ENCODE assay signal across 15 cellular contexts in the genomic region with DNA sequence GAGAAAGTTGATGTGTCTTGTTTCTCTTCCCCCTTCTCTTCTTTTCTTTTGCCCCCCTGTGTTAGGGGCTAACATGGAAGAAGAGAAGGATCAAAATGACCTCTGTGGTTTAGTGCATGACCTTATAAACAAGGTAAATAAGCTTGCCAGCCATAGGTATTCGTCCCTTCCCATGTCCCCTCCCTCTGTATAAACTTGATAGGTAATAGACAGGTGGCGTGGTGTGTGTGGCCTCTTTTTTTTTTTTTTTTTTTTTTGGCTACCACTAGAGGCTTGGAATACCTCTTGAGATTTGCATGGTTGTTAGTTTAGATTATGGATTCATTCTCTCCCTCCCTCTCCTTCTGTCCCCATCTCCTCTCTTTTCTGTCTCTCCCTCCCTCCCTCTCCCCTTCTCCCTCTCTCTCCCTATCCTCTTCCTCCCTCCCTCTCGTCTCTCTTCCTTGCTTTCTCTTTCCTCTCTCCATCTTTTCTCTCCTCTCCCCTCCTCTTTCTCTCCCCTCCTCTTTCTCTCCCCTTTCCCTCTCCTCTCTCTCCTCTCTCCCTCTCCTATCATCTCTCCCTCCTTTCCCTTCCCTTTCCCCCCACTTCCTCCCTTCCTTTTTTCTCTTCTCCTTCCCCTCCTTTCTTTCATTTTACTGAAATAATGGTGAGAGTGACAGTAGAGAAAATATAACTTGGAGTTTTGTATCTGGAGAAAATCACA.
A peak's percentile ranks its signal among the peaks of the same experiment; 100 is the strongest.
DNase-seq lines count a peak whose midpoint lies in the region; ATAC-seq, FAIRE-seq and TF ChIP-seq lines count a peak whose summit lies in the region.
"Had no signal": no experiment of that assay in that cellular context is flagged by ENCODE, and none has a peak within 500 bp of the region (broad histone marks: within the 10 kb centered on the region; RNA-seq: fewer than 3 reads in every experiment).

No MANE protein-coding gene starts in this region.

- H3K9me3 ChIP-seq in A673 (ENCODE audit: low read depth, low read length, poor library complexity, severe bottlenecking) (no peaks in the 10 kb centered on the region), H9 (ENCODE audit: control insufficient read depth, low read depth, low read length) (no peaks in the 10 kb centered on the region), OCI-LY7 (ENCODE audit: low read length) (no peaks in the 10 kb centered on the region), kidney (ENCODE audit: control insufficient read depth in 1 of 2, low read length in 2 of 2) (no peaks in the 10 kb centered on the region)
- H3K9me3 ChIP-seq: BLaER1, prostate gland had no signal

- no peak overlapping the region for H3K18ac ChIP-seq in H9 (ENCODE audit: insufficient read length, low read depth, low read length)

- H3K23ac ChIP-seq in H9 (ENCODE audit: insufficient read length, low read depth, low read length): no peak overlapping the region

- peaks cover 1 to 11% (median 9%) of the 10 kb centered on the region in 3 experiments; a peak in 6 of 7 replicates for H3K36me3 Mint-ChIP-seq in H9 (ENCODE audit: insufficient read depth in 1 of 3, low read depth in 3 of 3)

- H3K4me3 ChIP-seq in A673 (ENCODE audit: low read depth, low read length, poor library complexity, severe bottlenecking) (no peak overlapping the region), OCI-LY7 (ENCODE audit: low read depth, low read length, poor library complexity, severe bottlenecking) (peak overlapping the region; percentile 20), kidney (ENCODE audit: low read length in 2 of 2) (no peak overlapping the region)
- H3K4me3 ChIP-seq: BLaER1, prostate gland had no signal

- ATAC-seq in GM18909 (IDR thresholded peaks at IDR 0.05; ENCODE audit: poor library complexity, unreplicated experiment): no peak
- ATAC-seq: activated CD8-positive, alpha-beta memory T cell treated with anti-CD3 and anti-CD28 coated beads, Interleukin-2, amount 10 ng/mL, durations not matched to agents 7 days and 5 days; stimulated activated naive CD8-positive, alpha-beta T cell treated with anti-CD3 and anti-CD28 coated beads, Interleukin-15, amount 100 ng/mL, for 72 hours had no signal

- no peak overlapping the region for H3T11ph ChIP-seq in H9 (ENCODE audit: low read length)

- peaks cover 9% of the 10 kb centered on the region for H3K79me1 ChIP-seq in H9 (ENCODE audit: insufficient read depth, low read depth, low read length, poor library complexity, severe bottlenecking)

- DNase-seq in A673 (ENCODE audit: low spot score) (no peak), H9 (no peak), OCI-LY7 (ENCODE audit: low spot score) (no peak), kidney (no peak), HuH-7.5 (ENCODE audit: low spot score) (no peak), head of caudate nucleus (no peak)
- no peak for DNase-seq in activated CD4-positive, CD25-positive, alpha-beta regulatory T cell (lab: John Stamatoyannopoulos, UW)
- DNase-seq: activated CD8-positive, alpha-beta memory T cell treated with anti-CD3 and anti-CD28 coated beads, Interleukin-2, amount 10 ng/mL, durations not matched to agents 7 days and 5 days; activated naive CD8-positive, alpha-beta T cell treated with anti-CD3 and anti-CD28 coated beads, Interleukin-2, amount 10 ng/mL, durations not matched to agents 7 days and 5 days; stimulated activated CD4-positive, alpha-beta T cell treated with anti-CD3 and anti-CD28 coated beads, Interleukin-2, amount 100 ng/mL, for 48 hours; stimulated activated naive CD8-positive, alpha-beta T cell treated with anti-CD3 and anti-CD28 coated beads, Interleukin-15, amount 100 ng/mL, for 72 hours had no signal

- H4K5ac ChIP-seq in H9 (ENCODE audit: insufficient read length, low read depth, low read length): no peak overlapping the region

- H3K79me2 ChIP-seq in H9 (ENCODE audit: insufficient read depth, low read length) (peaks cover 2% of the 10 kb centered on the region; the same call in 1 of the 2 replicates), OCI-LY7 (ENCODE audit: insufficient read depth, low read depth, low read length) (peaks cover 24% of the 10 kb centered on the region)

- intact Hi-C loops in A673 (cut with micrococcal nuclease; ENCODE audit: unreplicated experiment): no loop called here
- intact Hi-C loops in OCI-LY7 (cut with micrococcal nuclease; ENCODE audit: unreplicated experiment): no loop called here
- intact Hi-C loops in kidney (cut with DNase I): no loop called here
- intact Hi-C loops in head of caudate nucleus (cut with DNase I): no loop called here

- H3K27me3 ChIP-seq in A673 (replicated peaks; ENCODE audit: insufficient read depth, low read depth, low read length, poor library complexity) (no peaks in the 10 kb centered on the region), H9 (ENCODE audit: insufficient read depth, low read length) (no peaks in the 10 kb centered on the region)
- H3K27me3 ChIP-seq: BLaER1 had no signal

- no peaks in the 10 kb centered on the region for H3K27me3 Mint-ChIP-seq in H9 (ENCODE audit: low read depth)
- H3K27me3 Mint-ChIP-seq: activated CD8-positive, alpha-beta memory T cell treated with anti-CD3 and anti-CD28 coated beads, Interleukin-2, amount 10 ng/mL, durations not matched to agents 7 days and 5 days; activated naive CD8-positive, alpha-beta T cell treated with anti-CD3 and anti-CD28 coated beads, Interleukin-2, amount 10 ng/mL, durations not matched to agents 7 days and 5 days; stimulated activated naive CD8-positive, alpha-beta T cell treated with anti-CD3 and anti-CD28 coated beads, Interleukin-15, amount 100 ng/mL, for 72 hours had no signal

- H2BK120ac ChIP-seq in H9 (ENCODE audit: low read depth, low read length, poor library complexity, severe bottlenecking): no peak overlapping the region

- H3K27ac Mint-ChIP-seq in H9: peak overlapping the region in 2 of 3 experiments; percentile 27 to 52; a peak in 2 of 7 replicates
- H3K27ac Mint-ChIP-seq: activated CD8-positive, alpha-beta memory T cell treated with anti-CD3 and anti-CD28 coated beads, Interleukin-2, amount 10 ng/mL, durations not matched to agents 7 days and 5 days; activated naive CD8-positive, alpha-beta T cell treated with anti-CD3 and anti-CD28 coated beads, Interleukin-2, amount 10 ng/mL, durations not matched to agents 7 days and 5 days had no signal

- no peak overlapping the region for H2BK12ac ChIP-seq in H9 (ENCODE audit: insufficient read length, low read depth, low read length)

- POLR2A ChIA-PET in A673 (lab: Charles Lee; ENCODE audit: low non-redundant PET): no interaction called here
- POLR2A ChIA-PET in OCI-LY7 (lab: Charles Lee): interaction anchor here (0.8 to 2.0 kb wide), 5 partner anchors 14 to 62 kb away, joined by 3 to 8 read pairs (median 4); no protein-coding TSS in a partner anchor

- BruUV-seq in A673 (replicated peaks; lab: Mats Ljungman, UMichigan): no TSS peak
- no TSS peak for BruUV-seq in OCI-LY7 (replicated peaks; lab: Mats Ljungman, UMichigan)

- H3K4me2 ChIP-seq in H9 (ENCODE audit: insufficient read depth, insufficient read length, low read length): no peak overlapping the region
- H3K4me2 ChIP-seq in OCI-LY7 (ENCODE audit: low read length): peak overlapping the region; percentile 51

- H2BK5ac ChIP-seq in H9 (ENCODE audit: insufficient read length, low read length): no peak overlapping the region

- H3K56ac ChIP-seq in H9 (ENCODE audit: insufficient read length, low read depth, low read length): no peak overlapping the region

- H3K27ac ChIP-seq in A673 (ENCODE audit: low read depth, low read length, poor library complexity, severe bottlenecking) (peak overlapping the region; percentile 61), H9 (ENCODE audit: insufficient read length, low read depth, low read length) (no peak overlapping the region), OCI-LY7 (ENCODE audit: low read depth, low read length, poor library complexity, severe bottlenecking) (peak overlapping the region; percentile 59), kidney (ENCODE audit: low read depth in 2 of 2, low read length in 2 of 2) (peak overlapping the region; percentile 15 to 48)
- H3K27ac ChIP-seq: BLaER1 had no signal

- H3K9me3 Mint-ChIP-seq in H9: no peaks in the 10 kb centered on the region
- H3K9me3 Mint-ChIP-seq: activated naive CD8-positive, alpha-beta T cell treated with anti-CD3 and anti-CD28 coated beads, Interleukin-2, amount 10 ng/mL, durations not matched to agents 7 days and 5 days; stimulated activated naive CD8-positive, alpha-beta T cell treated with anti-CD3 and anti-CD28 coated beads, Interleukin-15, amount 100 ng/mL, for 72 hours had no signal

- H3K4me3 Mint-ChIP-seq in H9: no peak overlapping the region
- H3K4me3 Mint-ChIP-seq: activated CD8-positive, alpha-beta memory T cell treated with anti-CD3 and anti-CD28 coated beads, Interleukin-2, amount 10 ng/mL, durations not matched to agents 7 days and 5 days; activated naive CD8-positive, alpha-beta T cell treated with anti-CD3 and anti-CD28 coated beads, Interleukin-2, amount 10 ng/mL, durations not matched to agents 7 days and 5 days; stimulated activated naive CD8-positive, alpha-beta T cell treated with anti-CD3 and anti-CD28 coated beads, Interleukin-15, amount 100 ng/mL, for 72 hours had no signal

- no CpG with 5 or more reads among the region's 3 CpGs for WGBS in H9 (ENCODE audit: extremely low coverage, insufficient read length, low lambda C conversion rate)

- H2AFZ ChIP-seq in H9 (ENCODE audit: low read length) (no peak overlapping the region), OCI-LY7 (ENCODE audit: low read length) (no peak overlapping the region)

- CTCF ChIA-PET in A673 (lab: Charles Lee) (no interaction called here), OCI-LY7 (lab: Charles Lee; ENCODE audit: unreplicated experiment) (no interaction called here)

- H4K20me1 ChIP-seq in H9 (ENCODE audit: control insufficient read depth, insufficient read depth, insufficient read length) (peaks cover 7% of the 10 kb centered on the region), OCI-LY7 (ENCODE audit: insufficient read depth, low read length) (no peaks in the 10 kb centered on the region)

- no peaks in the 10 kb centered on the region for H3K9me2 ChIP-seq in OCI-LY7 (ENCODE audit: insufficient read depth, low read length)

- no peak overlapping the region for H3K14ac ChIP-seq in H9 (ENCODE audit: insufficient read depth, low read length)

- H3K36me3 ChIP-seq in A673 (ENCODE audit: insufficient read depth, low read length, poor library complexity, severe bottlenecking) (no peaks in the 10 kb centered on the region), OCI-LY7 (ENCODE audit: insufficient read depth, low read length) (no peaks in the 10 kb centered on the region), kidney (ENCODE audit: control insufficient read depth in 1 of 2, insufficient read depth in 2 of 2, low read length in 2 of 2) (no peaks in the 10 kb centered on the region)
- H3K36me3 ChIP-seq: prostate gland had no signal

- H3K4me1 ChIP-seq in A673 (ENCODE audit: insufficient read depth, low read length, poor library complexity, severe bottlenecking) (peaks cover 48% of the 10 kb centered on the region), H9 (ENCODE audit: insufficient read depth, low read length) (peaks cover 8% of the 10 kb centered on the region), OCI-LY7 (ENCODE audit: insufficient read depth, low read length, poor library complexity, severe bottlenecking) (peaks cover 63% of the 10 kb centered on the region), kidney (ENCODE audit: control insufficient read depth in 1 of 2, insufficient read depth in 1 of 2, low read depth in 1 of 2, low read length in 2 of 2) (peaks cover 29 to 37% of the 10 kb centered on the region in 2 donors)

- no peak overlapping the region for H2AK5ac ChIP-seq in H9 (ENCODE audit: insufficient read length, low read length)

- no peak overlapping the region for H4K8ac ChIP-seq in H9 (replicated peaks; ENCODE audit: insufficient read length, low read depth, low read length)

- H3K9ac ChIP-seq in H9 (ENCODE audit: extremely low read depth, insufficient read length, low read length) (no peak overlapping the region), kidney (ENCODE audit: low read length in 2 of 2) (no peak overlapping the region)
- H3K9ac ChIP-seq: BLaER1 had no signal

- no peak for TF ChIP-seq CTCF in A673 (conservative IDR thresholded peaks at IDR 0.05; ENCODE audit: low read depth, low read length)
- TF ChIP-seq CTCF in H9 (conservative IDR thresholded peaks at IDR 0.05): no peak
- TF ChIP-seq CTCF in OCI-LY7 (conservative IDR thresholded peaks at IDR 0.05; ENCODE audit: low read length): 0 out of 2 replicates have a peak, but pooled peaks have one; percentile 24
- TF ChIP-seq CTCF in kidney (IDR thresholded peaks at IDR 0.05; ENCODE audit: borderline replicate concordance, extremely low read depth, insufficient read depth): no peak

- no peak overlapping the region for H2BK15ac ChIP-seq in H9 (ENCODE audit: low read depth, low read length)

- H3K4me1 Mint-ChIP-seq in H9: peaks cover 24 to 37% of the 10 kb centered on the region in 2 experiments

- no peak for FAIRE-seq in kidney (lab: Jason Lieb, UNC)
- FAIRE-seq: colon had no signal

- H3K23me2 ChIP-seq in H9 (ENCODE audit: insufficient read length, low read depth, low read length, poor library complexity, severe bottlenecking): no peaks in the 10 kb centered on the region

- H4K91ac ChIP-seq in H9 (ENCODE audit: insufficient read length, low read depth, low read length): no peak overlapping the region

- H2BK20ac ChIP-seq in H9 (ENCODE audit: low read depth, low read length, poor library complexity, severe bottlenecking): no peak overlapping the region

- H3K4ac ChIP-seq in H9 (ENCODE audit: low read depth, low read length): no peak overlapping the region
